Comparison of ENCODE assay signal across 27 cellular contexts in the genomic region with DNA sequence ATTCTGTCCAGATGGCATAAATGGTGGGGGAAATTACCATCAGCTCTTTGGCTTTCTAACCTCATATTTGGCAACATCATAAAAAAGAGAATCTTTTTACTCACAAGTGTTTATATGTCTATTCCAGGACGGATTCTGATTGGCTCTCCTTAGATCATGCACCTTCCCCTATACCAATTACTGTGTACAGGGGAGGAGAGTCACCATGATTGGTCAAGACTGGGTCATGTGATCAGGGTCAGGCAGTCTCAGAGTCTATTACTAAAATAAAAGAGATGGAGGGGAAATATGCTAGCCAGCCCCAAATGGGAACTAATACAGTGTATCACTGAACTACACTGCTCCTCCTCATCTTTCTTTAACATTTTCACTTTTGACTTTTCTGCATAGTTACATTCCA.
"Had no signal": no experiment of that assay in that cellular context is flagged by ENCODE, and none has a peak within 500 bp of the region (broad histone marks: within the 10 kb centered on the region; RNA-seq: fewer than 3 reads in every experiment).

No MANE protein-coding gene starts in this region.

- H3K27me3 ChIP-seq: adrenal gland, breast epithelium, SJSA1 had no signal

- H3K27ac ChIP-seq: adrenal gland, breast epithelium, coronary artery, SJSA1 had no signal

- H3K4me1 ChIP-seq: adrenal gland, breast epithelium, SJSA1 had no signal

- H3K36me3 ChIP-seq: adrenal gland, breast epithelium, SJSA1 had no signal

- H3K4me3 ChIP-seq: adrenal gland, breast epithelium, coronary artery, SJSA1 had no signal

- ATAC-seq: activated CD8-positive, alpha-beta T cell treated with anti-CD3 and anti-CD28 coated beads, Interleukin-2, amount 10 ng/mL, durations not matched to agents 7 days and 5 days; T-helper 17 cell; WTC11 had no signal

- DNase-seq: activated CD4-positive, alpha-beta T cell treated with anti-CD3 and anti-CD28 coated beads for 48 hours; activated CD4-positive, alpha-beta T cell treated with anti-CD3 and anti-CD28 coated beads, Interleukin-2, amount 50 U/mL, for 4 hours; activated CD4-positive, CD25-positive, alpha-beta regulatory T cell treated with anti-CD3 and anti-CD28 coated beads, Interleukin-2, amount 50 U/mL, for 72 hours; activated CD8-positive, alpha-beta memory T cell treated with anti-CD3 and anti-CD28 coated beads, Interleukin-2, amount 50 U/mL, for 48 hours; activated CD8-positive, alpha-beta T cell treated with anti-CD3 and anti-CD28 coated beads, Interleukin-2, amount 10 ng/mL, durations not matched to agents 7 days and 5 days; activated naive CD4-positive, alpha-beta T cell treated with anti-CD3 and anti-CD28 coated beads, Interleukin-2, amount 50 U/mL, for 16 hours; activated naive CD8-positive, alpha-beta T cell treated with anti-CD3 and anti-CD28 coated beads, Interleukin-2, amount 10 ng/mL, durations not matched to agents 7 days and 5 days; activated T-cell treated with anti-CD3 and anti-CD28 coated beads, Interleukin-2, amount 50 U/mL, for 1 hour; adrenal gland; anterior cingulate cortex; caudate nucleus; MM.1S; NCI-H1105 treated with DMSO at 0.1 percent for 48 hours; NCI-H1436 treated with DMSO at 0.1 percent for 48 hours; NCI-H187; NCI-H2081; NCI-H524 treated with DMSO at 0.1 percent for 48 hours; NCI-H748 treated with DMSO at 0.1 percent for 48 hours; NK-92 treated with Interleukin-12 subunit alpha and Interleukin-12 subunit beta, amount 100 ng/mL, for 24 hours; OCI-M1; SHP77; T-helper 17 cell; T-helper 9 cell had no signal

- H3K9me3 ChIP-seq: adrenal gland, breast epithelium, SJSA1 had no signal
